11 cellular contexts compared by ENCODE assay signal in genomic region chr10:4246881-4247358, GRCh38.
DNase-seq lines count a peak whose midpoint lies in the region; ATAC-seq and TF ChIP-seq lines count a peak whose summit lies in the region.
"Had no signal": no experiment of that assay in that cellular context is flagged by ENCODE, and none has a peak within 500 bp of the region (broad histone marks: within the 10 kb centered on the region; RNA-seq: fewer than 3 reads in every experiment).

No MANE protein-coding gene starts in this region.

- POLR2A ChIA-PET in GM10248 (lab: Yijun Ruan, JAX) = no interaction called here

- DNase-seq in A172 (ENCODE audit: low spot score) (peak; percentile 86), GM04503 (ENCODE audit: low read depth) (peak; percentile 93), astrocyte of the spinal cord (ENCODE audit: low read depth, low spot score) (peak; percentile 97), myocyte (ENCODE audit: low read depth) (peak; percentile 70), DMS 273 (lab: John Stamatoyannopoulos, UW; ENCODE audit: unreplicated experiment) (no peak), hypothalamus (lab: John Stamatoyannopoulos, UW) (no peak), GM10248 (ENCODE audit: extremely low spot score) (no peak)
- DNase-seq: activated CD4-positive, alpha-beta T cell treated with anti-CD3 and anti-CD28 coated beads, Interleukin-2, amount 10 ng/mL, durations not matched to agents 7 days and 5 days; cortex of kidney; DMS153 had no signal

- no peak for ATAC-seq in HG02884 (IDR thresholded peaks at IDR 0.05; ENCODE audit: unreplicated experiment)

- TF ChIP-seq CTCF in astrocyte of the spinal cord (IDR thresholded peaks at IDR 0.05; ENCODE audit: low read depth, low read length) (no peak), GM10248 (IDR thresholded peaks at IDR 0.05; ENCODE audit: control extremely low read depth, extremely low read depth, low read depth, missing control alignments) (no peak)

- CTCF ChIA-PET in GM10248 (lab: Yijun Ruan, JAX) = interaction anchor here (1.2 kb wide), 1 partner anchor 17 kb away, joined by 3 read pairs; no protein-coding TSS in a partner anchor

- in situ Hi-C loops in astrocyte of the spinal cord (cut with HindIII; ENCODE audit: low sequenced_read_pairs) = loop anchor here (10.0 kb wide), 1 partner anchor 408 kb away; no protein-coding TSS in a partner anchor

- H3K4me3 ChIP-seq in astrocyte of the spinal cord (ENCODE audit: low read depth, low read length) = no peak overlapping the region

Comparison
In these comparisons a context has a peak if more than half of its experiments do, and no peak if none do; other contexts are left out.
1. DNase-seq: peak in A172 (single experiment), GM04503 (single experiment), astrocyte of the spinal cord (single experiment) and myocyte (single experiment); none in DMS 273 (single experiment), hypothalamus (0 of 51) and GM10248 (single experiment).